ENCODE assay signal across 33 cellular contexts in genomic region chr4:185270037-185270436, GRCh38.
"Had no signal": no experiment of that assay in that cellular context is flagged by ENCODE, and none has a peak within 500 bp of the region (broad histone marks: within the 10 kb centered on the region; RNA-seq: fewer than 3 reads in every experiment).

No MANE protein-coding gene starts in this region.

- FAIRE-seq: bronchial epithelial cell, RCC 7860, TTC549 had no signal

- H3K27me3 Mint-ChIP-seq: activated CD4-positive, alpha-beta T cell treated with anti-CD3 and anti-CD28 coated beads, Interleukin-2, amount 10 ng/mL, durations not matched to agents 24 days and 14 days; activated CD8-positive, alpha-beta T cell treated with anti-CD3 and anti-CD28 coated beads for 36 hours; brain had no signal

- H3K27ac ChIP-seq: adrenal gland, RWPE1 had no signal

- H3K27me3 ChIP-seq: adrenal gland had no signal

- ATAC-seq: activated CD8-positive, alpha-beta T cell treated with anti-CD3 and anti-CD28 coated beads for 36 hours; activated naive CD4-positive, alpha-beta T cell treated with anti-CD3 and anti-CD28 coated beads, Interleukin-2, amount 50 U/mL, for 72 hours; activated T-cell treated with anti-CD3 and anti-CD28 coated beads, Interleukin-2, amount 50 U/mL, for 72 hours; Right ventricle myocardium inferior; SK-N-SH treated with all-trans-retinoic acid at 6 μM for 48 hours had no signal

- DNase-seq: activated CD4-positive, alpha-beta T cell treated with anti-CD3 and anti-CD28 coated beads, Interleukin-2, amount 10 ng/mL, durations not matched to agents 24 days and 14 days; activated CD4-positive, alpha-beta T cell treated with anti-CD3 and anti-CD28 coated beads, Interleukin-2, amount 50 U/mL, for 4 hours; activated CD8-positive, alpha-beta T cell treated with anti-CD3 and anti-CD28 coated beads for 36 hours; activated gamma-delta T cell; activated naive CD4-positive, alpha-beta T cell treated with Interleukin-2 at 50 U/mL for 16 hours; activated T-cell treated with anti-CD3 and anti-CD28 coated beads, Interleukin-2, amount 50 U/mL, for 1 hour; activated T-cell treated with anti-CD3 and anti-CD28 coated beads, Interleukin-2, amount 50 U/mL, for 72 hours; adrenal gland; caudate nucleus; cerebellar nuclear complex; Kasumi-1; KG1; MM.1S; MV-4-11; NCI-H1092; NCI-H1436 treated with DMSO at 0.1 percent for 48 hours; NCI-H1694 treated with DMSO at 0.1 percent for 48 hours; NCI-H2029; NCI-H345; NCI-H524 treated with DMSO at 0.1 percent for 48 hours; SIG-M5; SW 1271; T-helper 1 cell; T1000 had no signal

- H3K4me3 Mint-ChIP-seq: activated CD4-positive, alpha-beta T cell treated with anti-CD3 and anti-CD28 coated beads, Interleukin-2, amount 10 ng/mL, durations not matched to agents 24 days and 14 days; activated CD8-positive, alpha-beta T cell treated with anti-CD3 and anti-CD28 coated beads for 36 hours; activated T-cell treated with anti-CD3 and anti-CD28 coated beads, Interleukin-2, amount 50 U/mL, for 72 hours; brain had no signal

- H3K9me3 ChIP-seq: adrenal gland had no signal

- H3K27ac Mint-ChIP-seq: activated CD4-positive, alpha-beta T cell treated with anti-CD3 and anti-CD28 coated beads, Interleukin-2, amount 10 ng/mL, durations not matched to agents 24 days and 14 days; activated CD8-positive, alpha-beta T cell treated with anti-CD3 and anti-CD28 coated beads for 36 hours; activated naive CD4-positive, alpha-beta T cell treated with anti-CD3 and anti-CD28 coated beads, Interleukin-2, amount 50 U/mL, for 72 hours; activated T-cell treated with anti-CD3 and anti-CD28 coated beads, Interleukin-2, amount 50 U/mL, for 72 hours; activated T-helper 2 cell treated with anti-CD3 and anti-CD28 coated beads, Interferon-gamma antibody, Interleukin-2, Interleukin-4, amounts not matched to agents 10 μg/mL and 5 μg/mL and 100 μg/mL, durations not matched to agents 14 hours and 24 hours and 36 hours; brain had no signal

- H3K9me3 Mint-ChIP-seq: activated CD4-positive, alpha-beta T cell treated with anti-CD3 and anti-CD28 coated beads, Interleukin-2, amount 10 ng/mL, durations not matched to agents 24 days and 14 days; activated CD8-positive, alpha-beta T cell treated with anti-CD3 and anti-CD28 coated beads for 36 hours; activated naive CD4-positive, alpha-beta T cell treated with anti-CD3 and anti-CD28 coated beads, Interleukin-2, amount 50 U/mL, for 72 hours; activated T-cell treated with anti-CD3 and anti-CD28 coated beads, Interleukin-2, amount 50 U/mL, for 72 hours; activated T-helper 2 cell treated with anti-CD3 and anti-CD28 coated beads, Interferon-gamma antibody, Interleukin-2, Interleukin-4, amounts not matched to agents 10 μg/mL and 5 μg/mL and 100 μg/mL, durations not matched to agents 14 hours and 24 hours and 36 hours; brain had no signal

- H3K4me1 ChIP-seq: adrenal gland had no signal

- H3K4me3 ChIP-seq: adrenal gland had no signal
